Comparison of ENCODE assay signal across 26 cellular contexts in genomic region chr4:94960703-94961102, GRCh38.
DNase-seq lines count a peak whose midpoint lies in the region; ATAC-seq, FAIRE-seq and TF ChIP-seq lines count a peak whose summit lies in the region.
"Had no signal": no experiment of that assay in that cellular context is flagged by ENCODE, and none has a peak within 500 bp of the region (broad histone marks: within the 10 kb centered on the region; RNA-seq: fewer than 3 reads in every experiment).

No MANE protein-coding gene starts in this region.

- peaks cover 7% of the 10 kb centered on the region for H3K9me3 Mint-ChIP-seq in osteocyte (ENCODE audit: unreplicated experiment)

- H3K27ac ChIP-seq in liver (ENCODE audit: low read depth in 1 of 2, low read length in 2 of 2) (no peak overlapping the region), HepG2 (ENCODE audit: extremely low read length, insufficient read depth, low read length) (no peak overlapping the region), lower lobe of right lung (no peak overlapping the region)
- H3K27ac ChIP-seq: 22Rv1, PC-9, SJSA1 had no signal

- TF ChIP-seq CTCF in liver (IDR thresholded peaks at IDR 0.05; ENCODE audit: low read depth, low read length, missing input control) (no peak), HepG2 (CRISPR knock-in tag; IDR thresholded peaks at IDR 0.05) (no peak), fibroblast of mammary gland (conservative IDR thresholded peaks at IDR 0.05; ENCODE audit: control insufficient read depth, insufficient read depth, low read depth, low read length) (no peak), osteocyte (IDR thresholded peaks at IDR 0.05) (no peak), lower lobe of right lung (IDR thresholded peaks at IDR 0.05) (no peak)

- H3K79me2 ChIP-seq in HepG2 (ENCODE audit: insufficient read depth, low read length), result no peaks in the 10 kb centered on the region

- H3K27me3 Mint-ChIP-seq in osteocyte (ENCODE audit: unreplicated experiment), result no peaks in the 10 kb centered on the region

- H2AFZ ChIP-seq in HepG2 (ENCODE audit: low read length), result no peak overlapping the region
- H2AFZ ChIP-seq: PC-9 had no signal

- H3K4me1 Mint-ChIP-seq in osteocyte (ENCODE audit: unreplicated experiment), result peaks cover 27% of the 10 kb centered on the region
- H3K4me1 Mint-ChIP-seq: CD4-positive, CD25-positive, alpha-beta regulatory T cell had no signal

- CTCF ChIA-PET in HepG2 (lab: Yijun Ruan, JAX; ENCODE audit: low intra/inter-chr PET ratio, low total read pairs), result no interaction called here

- no peaks in the 10 kb centered on the region for H3K36me3 Mint-ChIP-seq in osteocyte (ENCODE audit: unreplicated experiment)
- H3K36me3 Mint-ChIP-seq: CD4-positive, CD25-positive, alpha-beta regulatory T cell had no signal

- H3K27ac Mint-ChIP-seq in osteocyte (ENCODE audit: unreplicated experiment), result peak overlapping the region; percentile 24
- H3K27ac Mint-ChIP-seq: CD4-positive, CD25-positive, alpha-beta regulatory T cell had no signal

- no peak for ATAC-seq in HepG2
- no peak for ATAC-seq in lower lobe of right lung
- ATAC-seq: Right ventricle myocardium inferior had no signal

- no peak overlapping the region for H3K4me3 ChIP-seq in liver (ENCODE audit: low read depth in 1 of 3, low read length in 3 of 3)
- no peak overlapping the region for H3K4me3 ChIP-seq in HepG2 (replicated peaks in 1 of 3; ENCODE audit: insufficient read depth in 1 of 3, low read depth in 2 of 3, low read length in 3 of 3)
- H3K4me3 ChIP-seq in fibroblast of mammary gland (ENCODE audit: control insufficient read depth, low read depth, low read length), result no peak overlapping the region
- no peak overlapping the region for H3K4me3 ChIP-seq in lower lobe of right lung
- H3K4me3 ChIP-seq: PC-9, SJSA1 had no signal

- no peaks in the 10 kb centered on the region for H3K4me1 ChIP-seq in liver (ENCODE audit: control insufficient read depth in 4 of 4, insufficient read depth in 4 of 4, low read length in 3 of 4)
- no peaks in the 10 kb centered on the region for H3K4me1 ChIP-seq in HepG2 (ENCODE audit: insufficient read depth, low read length)
- H3K4me1 ChIP-seq in lower lobe of right lung, result no peaks in the 10 kb centered on the region
- H3K4me1 ChIP-seq: SJSA1 had no signal

- no peak for DNase-seq in HepG2 (ENCODE audit: low spot score)
- peak; percentile 2 for DNase-seq in fibroblast of mammary gland (ENCODE audit: low read depth)
- no peak for DNase-seq in osteocyte (ENCODE audit: extremely low spot score, unreplicated experiment)
- no peak for DNase-seq in CD1c-positive myeloid dendritic cell (ENCODE audit: extremely low spot score)
- DNase-seq in posterior cingulate gyrus, result no peak
- no peak for DNase-seq in lower lobe of right lung
- DNase-seq: CD4-positive, CD25-positive, alpha-beta regulatory T cell; DMS153; DND-41; Karpas-422; NCI-H1092 treated with DMSO at 0.1 percent for 48 hours; NCI-H1436; NCI-H187; NCI-H2081 treated with DMSO at 0.1 percent for 48 hours; NCI-H2171 treated with DMSO at 0.1 percent for 48 hours; NCI-H524; NCI-H774; NK-92 treated with Interleukin-12 subunit alpha and Interleukin-12 subunit beta, amount 100 ng/mL, for 24 hours; PC-9 had no signal

- no peaks in the 10 kb centered on the region for H4K20me1 ChIP-seq in HepG2 (ENCODE audit: insufficient read depth, low read length)

- in situ Hi-C loops in HepG2 (cut with HindIII; ENCODE audit: extremely low pct_ligation_motif_present, low pct_unique_long_range_greater_than_20kb), result no loop called here

- intact Hi-C loops in HepG2 (cut with micrococcal nuclease; ENCODE audit: unreplicated experiment) (no loop called here), posterior cingulate gyrus (cut with DNase I) (no loop called here), lower lobe of right lung (cut with DNase I) (no loop called here)

- TF ChIP-seq EP300 in HepG2 (IDR thresholded peaks at IDR 0.05; ENCODE audit: low read depth in 2 of 2, low read length in 2 of 2), result no peak
- TF ChIP-seq EP300 in HepG2 (CRISPR knock-in tag; IDR thresholded peaks at IDR 0.05; ENCODE audit: borderline replicate concordance), result no peak

- no TSS peak for BruUV-seq in HepG2 (replicated peaks; lab: Mats Ljungman, UMichigan)

- H3K9me3 ChIP-seq in liver (ENCODE audit: control insufficient read depth in 4 of 4, low read length in 3 of 4) (peaks cover 0 to 3% (median 0%) of the 10 kb centered on the region in 4 donors), HepG2 (ENCODE audit: low read length) (no peaks in the 10 kb centered on the region), lower lobe of right lung (peaks cover 9% of the 10 kb centered on the region)
- H3K9me3 ChIP-seq: SJSA1 had no signal

- H3K27me3 ChIP-seq in liver (ENCODE audit: control insufficient read depth in 4 of 4, insufficient read depth in 4 of 4, low read length in 3 of 4) (peaks cover 0 to 3% (median 0%) of the 10 kb centered on the region in 4 donors), HepG2 (ENCODE audit: control insufficient read depth in 1 of 2, insufficient read depth in 2 of 2, low read length in 2 of 2) (no peaks in the 10 kb centered on the region), lower lobe of right lung (ENCODE audit: low read depth) (no peaks in the 10 kb centered on the region)
- H3K27me3 ChIP-seq: SJSA1 had no signal

- no peaks in the 10 kb centered on the region for H3K36me3 ChIP-seq in liver (ENCODE audit: control insufficient read depth in 4 of 4, insufficient read depth in 3 of 4, low read depth in 1 of 4, low read length in 3 of 4)
- no peaks in the 10 kb centered on the region for H3K36me3 ChIP-seq in HepG2 (replicated peaks in 1 of 2; ENCODE audit: control insufficient read depth in 1 of 2, insufficient read depth in 2 of 2, low read length in 2 of 2)
- no peaks in the 10 kb centered on the region for H3K36me3 ChIP-seq in lower lobe of right lung
- H3K36me3 ChIP-seq: SJSA1 had no signal

- no peak for TF ChIP-seq RAD21 in liver (IDR thresholded peaks at IDR 0.05)
- no peak for TF ChIP-seq RAD21 in HepG2 (CRISPR knock-in tag; IDR thresholded peaks at IDR 0.05)

- H3K4me3 Mint-ChIP-seq in osteocyte (ENCODE audit: unreplicated experiment), result no peak overlapping the region
- H3K4me3 Mint-ChIP-seq: CD4-positive, CD25-positive, alpha-beta regulatory T cell had no signal

- WGBS in liver, result 86% methylated on average over 1 of the region's 1 CpG
- WGBS in HepG2 (ENCODE audit: low lambda C conversion rate), result 44% methylated on average over 1 of the region's 1 CpG

- FAIRE-seq in HepG2 (lab: Jason Lieb, UNC), result no peak
- FAIRE-seq: GM12892, GM19239, H54 had no signal

- TF ChIP-seq POLR2A in HepG2 (IDR thresholded peaks at IDR 0.05; ENCODE audit: insufficient read depth in 1 of 2, low read depth in 2 of 2, low read length in 2 of 2), result no peak

- POLR2A ChIA-PET in HepG2 (lab: Yijun Ruan, JAX), result no interaction called here

- H3K4me2 ChIP-seq in HepG2 (ENCODE audit: low read depth, low read length), result no peak overlapping the region
- H3K4me2 ChIP-seq: PC-9 had no signal

- H3K9ac ChIP-seq in liver (ENCODE audit: low read depth in 1 of 2, low read length in 2 of 2), result no peak overlapping the region
- no peak overlapping the region for H3K9ac ChIP-seq in HepG2 (ENCODE audit: insufficient read depth, low read depth, low read length)

TF ChIP-seq in liver, 16 proteins besides CTCF, POLR2A, EP300 and RAD21:
- TF ChIP-seq NR2F2 (IDR thresholded peaks at IDR 0.05), result peak; percentile 50
- no peak for TF ChIP-seq HNF4A (conservative IDR thresholded peaks at IDR 0.05)

TF ChIP-seq in HepG2, 621 proteins besides CTCF, POLR2A, EP300 and RAD21:
- no peak for TF ChIP-seq ZNF652 (CRISPR knock-in tag; IDR thresholded peaks at IDR 0.05; ENCODE audit: borderline replicate concordance, low read depth)
- TF ChIP-seq KDM6A (CRISPR knock-in tag; IDR thresholded peaks at IDR 0.05; ENCODE audit: low read depth), result no peak
- no peak for TF ChIP-seq ZSCAN22 (CRISPR knock-in tag; IDR thresholded peaks at IDR 0.05)
